Comparison of ENCODE assay signal across 7 cellular contexts in genomic region chr2:55923091-55923977, GRCh38. TPM values are rescaled to one million over a fixed set of nuclear protein-coding genes. Genes with fewer than 3 reads are reported as not detected.
DNase-seq lines count a peak whose midpoint lies in the region; ATAC-seq and TF ChIP-seq lines count a peak whose summit lies in the region.

TSS of gene EFEMP1 (minus strand) at chr2:55923782. CDS start at chr2:55922440, 1,342 bp downstream.

- no peaks in the 10 kb centered on the region for H3K4me1 ChIP-seq in SK-N-SH (ENCODE audit: control insufficient read depth in 1 of 2, insufficient read depth in 2 of 2, low read depth in 1 of 2, low read length in 1 of 2)

- H3K79me2 ChIP-seq in SK-N-SH (ENCODE audit: insufficient read depth) (peaks cover 33% of the 10 kb centered on the region), neural cell (replicated peaks; ENCODE audit: insufficient read depth, low read length) (no peaks in the 10 kb centered on the region)

- H3K36me3 ChIP-seq in SK-N-SH (replicated peaks in 1 of 2; ENCODE audit: control insufficient read depth in 1 of 2, insufficient read depth in 2 of 2, low read length in 1 of 2): peaks cover 5 to 23% of the 10 kb centered on the region in 2 experiments
- H3K36me3 ChIP-seq in neural cell (ENCODE audit: insufficient read depth, low read length): no peaks in the 10 kb centered on the region

- H3K9me3 ChIP-seq in SK-N-SH: no peaks in the 10 kb centered on the region
- H3K9me3 ChIP-seq in neural cell (ENCODE audit: low read length): no peaks in the 10 kb centered on the region

- TF ChIP-seq EP300 in SK-N-SH (IDR thresholded peaks at IDR 0.05; ENCODE audit: borderline replicate concordance in 1 of 2, low read depth in 1 of 2, low read length in 1 of 2) (no peak), neural cell (conservative IDR thresholded peaks at IDR 0.05; ENCODE audit: poor library complexity, severe bottlenecking) (no peak)

- peak within 1 kb of the TSS; percentile 94 for H3K4me2 ChIP-seq in SK-N-SH
- H3K4me2 ChIP-seq in neural cell (ENCODE audit: low read length): peak within 1 kb of the TSS; percentile 53

- H3K27ac Mint-ChIP-seq in immature natural killer cell: no peak within 1 kb of the TSS

- H3F3A ChIP-seq in SK-N-SH (replicated peaks; ENCODE audit: insufficient read depth): peaks cover 6% of the 10 kb centered on the region
- no peaks in the 10 kb centered on the region for H3F3A ChIP-seq in neural cell (ENCODE audit: insufficient read depth, low read length, poor library complexity, severe bottlenecking)

- no peaks in the 10 kb centered on the region for H3K36me3 Mint-ChIP-seq in immature natural killer cell

- H4K20me1 ChIP-seq in SK-N-SH (ENCODE audit: insufficient read depth) (no peaks in the 10 kb centered on the region), neural cell (ENCODE audit: insufficient read depth) (no peaks in the 10 kb centered on the region)

- no peaks in the 10 kb centered on the region for H3K9me2 ChIP-seq in SK-N-SH
- no peaks in the 10 kb centered on the region for H3K9me2 ChIP-seq in neural cell (ENCODE audit: insufficient read depth, low read length)

- no peak for TF ChIP-seq CTCF in SK-N-SH (IDR thresholded peaks at IDR 0.05)
- TF ChIP-seq CTCF in fibroblast of villous mesenchyme (IDR thresholded peaks at IDR 0.05; ENCODE audit: insufficient read depth, low read depth, low read length): no peak
- peak; percentile 49 for TF ChIP-seq CTCF in neural cell (IDR thresholded peaks at IDR 0.05; ENCODE audit: poor library complexity, severe bottlenecking)

- H3K27me3 ChIP-seq in SK-N-SH (ENCODE audit: insufficient read depth): no peaks in the 10 kb centered on the region
- peaks cover 28% of the 10 kb centered on the region for H3K27me3 ChIP-seq in neural cell (ENCODE audit: insufficient read depth, low read depth, low read length)

- DNase-seq in SK-N-SH: peak; percentile 41
- peak; percentile 61 for DNase-seq in fibroblast of villous mesenchyme (ENCODE audit: low read depth)
- no peak for DNase-seq in immature natural killer cell

- H3K4me3 ChIP-seq in SK-N-SH (ENCODE audit: low read depth in 2 of 2, low read length in 1 of 2) (peak within 1 kb of the TSS; percentile 61 to 92), fibroblast of villous mesenchyme (ENCODE audit: low read depth, low read length) (peak within 1 kb of the TSS; percentile 83), neural cell (ENCODE audit: low read length) (peak within 1 kb of the TSS; percentile 91)

- peaks cover 3 to 12% (median 5%) of the 10 kb centered on the region in 6 donors for H3K9me3 Mint-ChIP-seq in immature natural killer cell

- peak within 1 kb of the TSS in 1 of 5 donors; percentile 7 for H3K4me3 Mint-ChIP-seq in immature natural killer cell

- POLR2A ChIA-PET in SK-N-SH (lab: Yijun Ruan, JAX): no interaction called here

- peak within 1 kb of the TSS in 1 of 2 experiments; percentile 50; a peak in 1 of 4 replicates for H3K27ac ChIP-seq in SK-N-SH (ENCODE audit: low read depth in 2 of 2, low read length in 1 of 2)
- H3K27ac ChIP-seq in neural cell (ENCODE audit: low read length): no peak within 1 kb of the TSS

- H3K9ac ChIP-seq in SK-N-SH (peak within 1 kb of the TSS; percentile 78), neural cell (ENCODE audit: low read length) (peak within 1 kb of the TSS; percentile 62)

- H3K27me3 Mint-ChIP-seq in immature natural killer cell (ENCODE audit: low read depth in 3 of 3): peaks cover 4 to 9% (median 9%) of the 10 kb centered on the region in 3 donors

- TF ChIP-seq RAD21 in SK-N-SH (IDR thresholded peaks at IDR 0.05; ENCODE audit: low read length) (no peak), neural cell (conservative IDR thresholded peaks at IDR 0.05) (peak; percentile 29)

- H3K4me1 Mint-ChIP-seq in immature natural killer cell: no peaks in the 10 kb centered on the region

- CTCF ChIA-PET in SK-N-SH (lab: Yijun Ruan, JAX): interaction anchor here (1.9 kb wide), 1 partner anchor 37 kb away, joined by 5 read pairs; no protein-coding TSS in a partner anchor

- WGBS in SK-N-SH (ENCODE audit: low lambda C conversion rate): 8% methylated on average over 21 of the region's 69 CpGs

- peak; percentile 53 for ATAC-seq in GM18873 (IDR thresholded peaks at IDR 0.05; ENCODE audit: low FRiP score, unreplicated experiment)
- ATAC-seq in HG03378 (IDR thresholded peaks at IDR 0.05; ENCODE audit: unreplicated experiment): peak; percentile 65
- no peak for ATAC-seq in GM21619 (IDR thresholded peaks at IDR 0.05; ENCODE audit: unreplicated experiment)

- peak within 1 kb of the TSS; percentile 88 for H2AFZ ChIP-seq in SK-N-SH (ENCODE audit: low read depth)
- H2AFZ ChIP-seq in neural cell (ENCODE audit: low read depth, low read length): peak within 1 kb of the TSS; percentile 88

TF ChIP-seq in SK-N-SH, 30 proteins besides CTCF, POLR2A, EP300 and RAD21 (continues in another document):
- TF ChIP-seq SIN3A (IDR thresholded peaks at IDR 0.05; ENCODE audit: borderline replicate concordance, low read depth, low read length) (peak; percentile 73), TEAD4 (IDR thresholded peaks at IDR 0.05; ENCODE audit: borderline replicate concordance, insufficient read depth) (no peak), REST (IDR thresholded peaks at IDR 0.05; ENCODE audit: low read depth, low read length) (peak; percentile 32; the same call in 1 of the 2 replicates), MAX (IDR thresholded peaks at IDR 0.05; ENCODE audit: low read depth) (peak; percentile 12; the same call in 1 of the 2 replicates)

TF ChIP-seq in neural cell, 6 proteins besides CTCF, POLR2A, EP300 and RAD21:
- TF ChIP-seq SMC3 (conservative IDR thresholded peaks at IDR 0.05; ENCODE audit: poor library complexity): peak; percentile 40
- TF ChIP-seq EZH2 (IDR thresholded peaks at IDR 0.05; ENCODE audit: borderline replicate concordance, insufficient read depth, low read length, poor library complexity, severe bottlenecking): no peak
- peak; percentile 11 for TF ChIP-seq TAF1 (IDR thresholded peaks at IDR 0.05; ENCODE audit: low read depth)
- TF ChIP-seq POLR2AphosphoS5 (IDR thresholded peaks at IDR 0.05): no peak
- TF ChIP-seq REST (IDR thresholded peaks at IDR 0.05; ENCODE audit: borderline replicate concordance): no peak
- peak; percentile 60 for TF ChIP-seq MXI1 (conservative IDR thresholded peaks at IDR 0.05; ENCODE audit: poor library complexity, severe bottlenecking)
TF ChIP-seq in neural cell: peak in this region for 3.

RNA-seq across cellular contexts. Expression of gene EFEMP1, which starts in this region (rescaled TPM):
- polyA plus RNA-seq in SK-N-SH (2012; rRNA removed) (1,015 and 1,290 TPM in 2 replicates), neural cell (2.3 and 2.7 TPM in 2 replicates), immature natural killer cell (not detected)
- 876 and 1,005 TPM in 2 replicates for polyA plus RNA-seq in SK-N-SH (2012; cell fraction: cytosol; rRNA removed)
- polyA plus RNA-seq in SK-N-SH (2012; cell fraction: nucleus; rRNA removed): 870 and 1,070 TPM in 2 replicates
- total RNA-seq in fibroblast of villous mesenchyme: 22.9 and 65.1 TPM in 2 replicates
- polyA minus RNA-seq in neural cell: 2.4 and 4.1 TPM in 2 replicates

Comparison
In these comparisons a context has a peak if more than half of its experiments do, and no peak if none do; other contexts are left out.
1. RNA of gene EFEMP1 (polyA plus RNA-seq): 870 to 1,290 TPM in SK-N-SH; 2.3 to 2.7 TPM in neural cell and not detected in immature natural killer cell; every median in the first group is over 100 times any median in the second.
2. DNase-seq: peak in SK-N-SH (single experiment) and fibroblast of villous mesenchyme (single experiment); none in immature natural killer cell (0 of 3).
3. Peak in every context shown above with its lines, with median percentiles within 50 percentile points of each other: H3K4me3 ChIP-seq.